In the genomic region with DNA sequence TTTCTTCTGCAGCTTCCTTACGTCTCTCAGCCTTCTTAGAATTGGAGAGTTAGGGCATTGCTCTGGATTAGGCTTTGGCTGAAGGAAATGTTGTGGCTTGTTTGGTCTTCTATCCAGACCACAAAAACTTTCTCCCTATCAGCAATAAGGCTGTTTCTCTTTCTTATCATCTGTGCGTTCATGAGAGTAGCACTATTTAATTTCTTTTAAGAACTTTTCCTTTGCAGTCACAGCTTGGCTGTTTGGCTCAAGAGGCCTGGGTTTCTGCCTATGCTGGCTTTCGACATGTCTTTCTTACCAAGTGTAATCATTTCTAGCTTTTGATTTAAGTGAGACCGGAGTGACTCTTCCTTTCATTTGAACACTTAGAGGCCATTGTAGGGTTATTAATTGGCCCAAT, we compare ENCODE assay signal across 20 cellular contexts.
"Had no signal": no experiment of that assay in that cellular context is flagged by ENCODE, and none has a peak within 500 bp of the region (broad histone marks: within the 10 kb centered on the region; RNA-seq: fewer than 3 reads in every experiment).

No MANE protein-coding gene starts in this region.

- H3K4me3 Mint-ChIP-seq: endodermal cell, naive B cell, neural crest cell had no signal

- H3K27ac Mint-ChIP-seq: endodermal cell, naive B cell had no signal

- H3K36me3 Mint-ChIP-seq: naive B cell had no signal

- DNase-seq: effector CD4-positive, alpha-beta T cell; endodermal cell; erythroblast; heart left ventricle; hypothalamus; kidney glomerular epithelial cell; mesendoderm; naive B cell; posterior cingulate gyrus; small intestine; stimulated activated CD4-positive, alpha-beta T cell treated with anti-CD3 and anti-CD28 coated beads, Interleukin-12 subunit alpha, Interleukin-12 subunit beta, amount 100 ng/mL, for 4 hours; stimulated activated naive CD4-positive, alpha-beta T cell; upper lobe of right lung had no signal

- H3K9me3 Mint-ChIP-seq: neural crest cell had no signal

- H3K4me1 ChIP-seq: vagina had no signal

- H3K27me3 ChIP-seq: heart left ventricle, tibial nerve, upper lobe of right lung, vagina had no signal

- ATAC-seq: heart left ventricle, upper lobe of right lung had no signal

- H3K4me1 Mint-ChIP-seq: endodermal cell, naive B cell, neural crest cell had no signal

- H3K9me3 ChIP-seq: heart left ventricle, tibial nerve, upper lobe of right lung, vagina had no signal

- H3K4me3 ChIP-seq: coronary artery, heart left ventricle, tibial nerve, upper lobe of right lung, vagina had no signal

- H3K27ac ChIP-seq: coronary artery, heart left ventricle, tibial nerve, upper lobe of right lung, vagina had no signal

- FAIRE-seq: endothelial cell of umbilical vein, frontal cortex, islet of Langerhans, small intestine had no signal
